ENCODE assay signal across 12 cellular contexts in the genomic region with DNA sequence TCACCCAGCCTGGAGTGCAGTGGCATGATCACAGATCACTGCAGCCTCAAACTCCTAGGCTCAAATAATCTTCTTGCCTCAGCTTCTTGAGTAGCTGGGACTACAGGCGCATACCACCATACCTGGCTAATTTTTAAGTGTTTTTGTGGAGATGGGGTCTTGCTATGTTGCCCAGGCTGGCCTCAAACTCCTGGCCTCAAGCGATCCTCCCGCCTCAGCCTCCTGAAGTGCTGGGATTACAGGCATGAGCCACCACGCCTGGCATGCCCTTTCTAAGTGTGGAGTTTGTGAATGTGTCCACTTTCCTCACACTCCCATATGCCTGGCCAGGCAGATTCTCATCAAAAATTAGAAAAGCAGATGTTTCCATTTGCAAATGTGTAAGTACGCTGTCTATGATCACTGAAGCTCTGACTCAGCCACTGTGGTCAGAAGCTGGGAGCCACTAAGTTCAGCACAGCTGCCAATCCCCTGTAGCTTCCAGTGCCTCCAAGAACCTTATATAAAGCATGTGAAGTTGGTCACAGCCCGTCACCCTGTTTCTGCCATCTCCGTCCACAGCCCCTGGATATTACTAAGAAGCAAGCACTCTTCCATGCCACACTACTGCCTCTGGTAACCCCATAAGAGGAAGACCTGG.
DNase-seq lines count a peak whose midpoint lies in the region; ATAC-seq and TF ChIP-seq lines count a peak whose summit lies in the region.
"Had no signal": no experiment of that assay in that cellular context is flagged by ENCODE, and none has a peak within 500 bp of the region (broad histone marks: within the 10 kb centered on the region; RNA-seq: fewer than 3 reads in every experiment).

No MANE protein-coding gene starts in this region.

- CTCF ChIA-PET in mammary epithelial cell (lab: Charles Lee; ENCODE audit: low non-redundant PET) (no interaction called here), MCF 10A (lab: Yijun Ruan, JAX) (interaction anchor here (0.8 kb wide), 1 partner anchor 62 kb away, joined by 3 read pairs; no protein-coding TSS in a partner anchor)

- no peaks in the 10 kb centered on the region for H3K9me3 ChIP-seq in mammary epithelial cell (replicated peaks; ENCODE audit: insufficient read depth, low read length)
- no peaks in the 10 kb centered on the region for H3K9me3 ChIP-seq in right cardiac atrium (ENCODE audit: control insufficient read depth, low read length)
- H3K9me3 ChIP-seq: breast epithelium had no signal

- no peaks in the 10 kb centered on the region for H3K79me2 ChIP-seq in mammary epithelial cell (ENCODE audit: insufficient read depth, low read length)

- no peaks in the 10 kb centered on the region for H3K4me1 Mint-ChIP-seq in MCF 10A (ENCODE audit: insufficient read depth, unreplicated experiment)
- H3K4me1 Mint-ChIP-seq in endothelial cell (ENCODE audit: unreplicated experiment), result peaks cover 3% of the 10 kb centered on the region

- H3K4me3 ChIP-seq in mammary epithelial cell (replicated peaks in 1 of 3; ENCODE audit: insufficient read depth in 1 of 3, low read depth in 2 of 3, low read length in 3 of 3) (no peak overlapping the region), right cardiac atrium (ENCODE audit: low read length) (no peak overlapping the region)
- H3K4me3 ChIP-seq: breast epithelium had no signal

- H3K27me3 Mint-ChIP-seq in MCF 10A (ENCODE audit: insufficient read depth, unreplicated experiment) (no peaks in the 10 kb centered on the region), endothelial cell (ENCODE audit: unreplicated experiment) (peaks cover 6% of the 10 kb centered on the region)

- no peak overlapping the region for H3K4me2 ChIP-seq in mammary epithelial cell (ENCODE audit: insufficient read depth, low read depth, low read length)

- TF ChIP-seq CTCF in mammary epithelial cell (conservative IDR thresholded peaks at IDR 0.05 in 1 of 2, IDR thresholded peaks at IDR 0.05 in 1 of 2; ENCODE audit: extremely low read depth in 1 of 2, insufficient read depth in 1 of 2, low read depth in 1 of 2, low read length in 2 of 2) (no peak), MCF 10A (IDR thresholded peaks at IDR 0.05; ENCODE audit: unreplicated experiment) (no peak), endothelial cell (IDR thresholded peaks at IDR 0.05; ENCODE audit: unreplicated experiment) (no peak)

- H3K4me1 ChIP-seq in mammary epithelial cell (ENCODE audit: insufficient read depth, low read length) (peaks cover 11% of the 10 kb centered on the region), right cardiac atrium (ENCODE audit: control insufficient read depth, insufficient read depth, low read length) (peaks cover 1% of the 10 kb centered on the region)
- H3K4me1 ChIP-seq: breast epithelium had no signal

- H3K9me3 Mint-ChIP-seq in MCF 10A (ENCODE audit: unreplicated experiment), result no peaks in the 10 kb centered on the region
- no peaks in the 10 kb centered on the region for H3K9me3 Mint-ChIP-seq in endothelial cell (ENCODE audit: unreplicated experiment)
- H3K9me3 Mint-ChIP-seq: endodermal cell had no signal

- POLR2A ChIA-PET in MCF 10A (lab: Yijun Ruan, JAX), result no interaction called here

- no TSS peak for BruUV-seq in mammary epithelial cell (replicated peaks; lab: Mats Ljungman, UMichigan)
- no TSS peak for BruUV-seq in MCF 10A (replicated peaks; lab: Mats Ljungman, UMichigan)

- dilution Hi-C loops in mammary epithelial cell (cut with HindIII; ENCODE audit: low sequenced_read_pairs), result no loop called here

- H3K4me3 Mint-ChIP-seq in MCF 10A (ENCODE audit: unreplicated experiment), result no peak overlapping the region
- H3K4me3 Mint-ChIP-seq in endothelial cell (ENCODE audit: unreplicated experiment), result no peak overlapping the region
- H3K4me3 Mint-ChIP-seq: endodermal cell had no signal

- H3K27ac ChIP-seq in mammary epithelial cell (ENCODE audit: insufficient read depth, low read depth, low read length) (no peak overlapping the region), right cardiac atrium (ENCODE audit: low read length) (no peak overlapping the region)
- H3K27ac ChIP-seq: breast epithelium had no signal

- H3K27ac Mint-ChIP-seq in MCF 10A (ENCODE audit: low read depth, unreplicated experiment) (no peak overlapping the region), endothelial cell (ENCODE audit: unreplicated experiment) (no peak overlapping the region)

- no peak overlapping the region for H2AFZ ChIP-seq in mammary epithelial cell (ENCODE audit: low read depth, low read length)

- DNase-seq in mammary epithelial cell (peak; percentile 44), MCF 10A (ENCODE audit: unreplicated experiment) (no peak), MV-4-11 (lab: John Stamatoyannopoulos, UW) (peak; percentile 95), astrocyte of the hippocampus (ENCODE audit: low read depth, low spot score) (peak; percentile 45), stromal cell of bone marrow (ENCODE audit: low read depth) (peak; percentile 37), right cardiac atrium (no peak), endothelial cell (ENCODE audit: low spot score) (no peak)
- DNase-seq: GF-D8 had no signal

- H3K27me3 ChIP-seq in mammary epithelial cell (ENCODE audit: insufficient read depth, low read length) (no peaks in the 10 kb centered on the region), right cardiac atrium (ENCODE audit: control insufficient read depth, insufficient read depth) (no peaks in the 10 kb centered on the region)
- H3K27me3 ChIP-seq: breast epithelium had no signal

- H3K36me3 ChIP-seq in mammary epithelial cell (ENCODE audit: insufficient read depth, low read length), result no peaks in the 10 kb centered on the region
- H3K36me3 ChIP-seq: breast epithelium had no signal

- in situ Hi-C loops in mammary epithelial cell (cut with MboI; ENCODE audit: low sequenced_read_pairs in 2 of 2), result loop anchor here in 1 of 2 donors (25.0 kb wide), 1 partner anchor 241 kb away; the partner anchor contains the start of gene MC5R

- no peak overlapping the region for H3K9ac ChIP-seq in mammary epithelial cell (ENCODE audit: insufficient read depth, low read length)

- 89% methylated on average over 6 of the region's 7 CpGs for WGBS in mammary epithelial cell (ENCODE audit: low coverage, missing lambda C conversion rate)
- 95% methylated on average over 7 of the region's 7 CpGs for WGBS in right cardiac atrium

- H4K20me1 ChIP-seq in mammary epithelial cell (ENCODE audit: insufficient read depth, low read length), result no peaks in the 10 kb centered on the region

- intact Hi-C loops in mammary epithelial cell (cut with micrococcal nuclease) (no loop called here), MCF 10A (cut with micrococcal nuclease) (no loop called here), right cardiac atrium (cut with DNase I) (no loop called here)

- no peak for ATAC-seq in right cardiac atrium
- no peak for ATAC-seq in HG02870 (IDR thresholded peaks at IDR 0.05; ENCODE audit: unreplicated experiment)
- ATAC-seq: Panc1 had no signal

- H3K36me3 Mint-ChIP-seq in MCF 10A (ENCODE audit: insufficient read depth, unreplicated experiment) (no peaks in the 10 kb centered on the region), endothelial cell (ENCODE audit: low read depth, unreplicated experiment) (no peaks in the 10 kb centered on the region)

Comparison
In these comparisons a context has a peak if more than half of its experiments do, and no peak if none do; other contexts are left out.
1. DNase-seq: peak in mammary epithelial cell (single experiment), MV-4-11 (single experiment), astrocyte of the hippocampus (single experiment) and stromal cell of bone marrow (single experiment); none in MCF 10A (single experiment), right cardiac atrium (0 of 3) and endothelial cell (single experiment).